1 cellular context compared by ENCODE assay signal in the genomic region with DNA sequence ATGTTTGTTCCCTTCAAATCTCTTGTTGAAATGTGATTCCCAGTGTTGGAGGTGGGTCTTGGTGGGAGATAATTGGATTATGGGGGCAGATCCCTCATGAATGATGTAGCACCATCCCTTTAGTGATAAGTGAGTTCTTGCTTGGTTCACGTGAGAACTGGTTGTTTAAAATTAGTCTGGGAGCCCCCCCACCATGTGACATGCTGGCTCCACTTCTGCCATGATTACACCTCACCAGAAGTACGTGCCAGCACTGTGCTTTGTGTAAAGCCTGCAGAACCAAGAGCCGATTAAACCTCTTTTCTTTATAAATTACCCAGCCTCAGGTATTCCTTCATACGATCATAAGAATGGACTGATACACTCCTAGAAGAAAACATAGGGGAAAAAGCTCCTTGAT.
TF ChIP-seq lines count a peak whose summit lies in the region.

No MANE protein-coding gene starts in this region.

TF ChIP-seq in GM23338, 12 proteins besides CTCF, POLR2A, EP300 and RAD21 (continued from another document):
- TF ChIP-seq JUNB (IDR thresholded peaks at IDR 0.05; ENCODE audit: unreplicated experiment) (no peak), ZNF331 (CRISPR knock-in tag; IDR thresholded peaks at IDR 0.05; ENCODE audit: low read depth) (no peak)
